24 cellular contexts compared by ENCODE assay signal in genomic region chr2:123453046-123453445, GRCh38.
"Had no signal": no experiment of that assay in that cellular context is flagged by ENCODE, and none has a peak within 500 bp of the region (broad histone marks: within the 10 kb centered on the region; RNA-seq: fewer than 3 reads in every experiment).

No MANE protein-coding gene starts in this region.

- H3K9me3 ChIP-seq: colonic mucosa, esophagus muscularis mucosa, gastroesophageal sphincter, heart left ventricle, lower lobe of right lung had no signal

- H3K36me3 ChIP-seq: colonic mucosa, esophagus muscularis mucosa, gastroesophageal sphincter, heart left ventricle, left lung, lower lobe of right lung had no signal

- H3K4me3 Mint-ChIP-seq: dendritic cell treated with granulocyte-macrophage colony-stimulating factor and Interleukin-4, amounts not matched to agents 40 ng/mL and 50 ng/mL, for 4 days; effector memory CD8-positive, alpha-beta T cell; endodermal cell; immature natural killer cell; memory B cell; naive thymus-derived CD4-positive, alpha-beta T cell had no signal

- H3K4me3 ChIP-seq: colonic mucosa, esophagus muscularis mucosa, gastroesophageal sphincter, heart left ventricle, hepatocyte, left lung, lower lobe of right lung had no signal

- H3K27me3 Mint-ChIP-seq: dendritic cell treated with granulocyte-macrophage colony-stimulating factor and Interleukin-4, amounts not matched to agents 40 ng/mL and 50 ng/mL, for 4 days; effector memory CD8-positive, alpha-beta T cell; memory B cell; naive thymus-derived CD4-positive, alpha-beta T cell had no signal

- H3K9me3 Mint-ChIP-seq: endodermal cell had no signal

- H3K4me1 Mint-ChIP-seq: endodermal cell; immature natural killer cell; memory B cell; naive thymus-derived CD4-positive, alpha-beta T cell had no signal

- H3K27me3 ChIP-seq: colonic mucosa, esophagus muscularis mucosa, foreskin keratinocyte, gastroesophageal sphincter, heart left ventricle, hepatocyte, left lung had no signal

- H3K4me2 ChIP-seq: hepatocyte had no signal

- DNase-seq: colonic mucosa; cortex of kidney; effector CD8-positive, alpha-beta T cell; effector memory CD8-positive, alpha-beta T cell; endodermal cell; heart left ventricle; hypothalamus; immature natural killer cell; islet precursor cell; left cardiac atrium; left lung; left ventricle myocardium superior; lower lobe of right lung; mesendoderm; midbrain; naive thymus-derived CD4-positive, alpha-beta T cell had no signal

- H3K4me1 ChIP-seq: colonic mucosa, foreskin keratinocyte, gastroesophageal sphincter, heart left ventricle, left lung, lower lobe of right lung had no signal

- H3K27ac Mint-ChIP-seq: dendritic cell treated with granulocyte-macrophage colony-stimulating factor and Interleukin-4, amounts not matched to agents 40 ng/mL and 50 ng/mL, for 4 days; effector memory CD8-positive, alpha-beta T cell; endodermal cell; immature natural killer cell; memory B cell; naive thymus-derived CD4-positive, alpha-beta T cell had no signal

- H3K36me3 Mint-ChIP-seq: memory B cell; naive thymus-derived CD4-positive, alpha-beta T cell had no signal

- ATAC-seq: effector memory CD8-positive, alpha-beta T cell; foreskin keratinocyte; gastroesophageal sphincter; heart left ventricle; left cardiac atrium; left lung; lower lobe of right lung; naive thymus-derived CD4-positive, alpha-beta T cell had no signal

- H2AFZ ChIP-seq: hepatocyte had no signal

- FAIRE-seq: endometrium, frontal cortex had no signal

- H3K27ac ChIP-seq: colonic mucosa, esophagus muscularis mucosa, foreskin keratinocyte, gastroesophageal sphincter, heart left ventricle, hepatocyte, left lung, lower lobe of right lung had no signal

- H3K79me2 ChIP-seq: hepatocyte had no signal
